ENCODE assay signal across 1 cellular context in genomic region chr3:194274424-194275085, GRCh38.
TF ChIP-seq lines count a peak whose summit lies in the region.

No MANE protein-coding gene starts in this region.

TF ChIP-seq in H1, 55 proteins besides CTCF, POLR2A, EP300 and RAD21 (continued from another document):
- TF ChIP-seq CHD7 (IDR thresholded peaks at IDR 0.05; ENCODE audit: insufficient replicate concordance, low read length) (no peak), HDAC2 (IDR thresholded peaks at IDR 0.05; ENCODE audit: borderline replicate concordance in 1 of 2, low read depth in 2 of 2, low read length in 2 of 2) (no peak), CBX8 (IDR thresholded peaks at IDR 0.05; ENCODE audit: borderline replicate concordance, low read depth, low read length) (no peak), CTBP2 (IDR thresholded peaks at IDR 0.05; ENCODE audit: borderline replicate concordance, insufficient read depth, insufficient read length, low read length) (no peak), BCL11A (IDR thresholded peaks at IDR 0.05; ENCODE audit: low read depth in 2 of 2, low read length in 2 of 2) (no peak), SP4 (IDR thresholded peaks at IDR 0.05; ENCODE audit: low read length) (no peak), RFX5 (IDR thresholded peaks at IDR 0.05; ENCODE audit: borderline replicate concordance, low read depth, low read length) (no peak), KDM1A (IDR thresholded peaks at IDR 0.05; ENCODE audit: borderline replicate concordance, low read length) (no peak), TAF7 (optimal IDR thresholded peaks at IDR 0.05; ENCODE audit: borderline replicate concordance, low read depth, low read length) (no peak)
